19 cellular contexts compared by ENCODE assay signal in genomic region chr9:120696551-120697230, GRCh38. TPM values are rescaled to one million over a fixed set of nuclear protein-coding genes. Genes with fewer than 3 reads are reported as not detected.
DNase-seq lines count a peak whose midpoint lies in the region; TF ChIP-seq lines count a peak whose summit lies in the region.
"Had no signal": no experiment of that assay in that cellular context is flagged by ENCODE, and none has a peak within 500 bp of the region (broad histone marks: within the 10 kb centered on the region; RNA-seq: fewer than 3 reads in every experiment).

No MANE protein-coding gene starts in this region.

- no peak overlapping the region for H2AFZ ChIP-seq in mammary epithelial cell (ENCODE audit: low read depth, low read length)

- TF ChIP-seq CTCF in AG04450 (IDR thresholded peaks at IDR 0.05; ENCODE audit: low read depth, low read length) (no peak), HFFc6 (IDR thresholded peaks at IDR 0.05) (no peak), mammary epithelial cell (conservative IDR thresholded peaks at IDR 0.05 in 1 of 2, IDR thresholded peaks at IDR 0.05 in 1 of 2; ENCODE audit: extremely low read depth in 1 of 2, insufficient read depth in 1 of 2, low read depth in 1 of 2, low read length in 2 of 2) (no peak), GM10266 (IDR thresholded peaks at IDR 0.05; ENCODE audit: control insufficient read depth, insufficient read depth, low read depth, missing control alignments) (no peak), colonic mucosa (IDR thresholded peaks at IDR 0.05) (no peak)

- H3K36me3 ChIP-seq in mammary epithelial cell (ENCODE audit: insufficient read depth, low read length) (no peaks in the 10 kb centered on the region), mesendoderm (ENCODE audit: control insufficient read depth, insufficient read depth, low read length) (no peaks in the 10 kb centered on the region), colonic mucosa (no peaks in the 10 kb centered on the region)
- H3K36me3 ChIP-seq: right lobe of liver, vagina had no signal

- no peaks in the 10 kb centered on the region for H3K9me3 Mint-ChIP-seq in HFFc6
- H3K9me3 Mint-ChIP-seq: activated B cell treated with CpG ODN at 0.5 μM for 24 hours had no signal

- peak overlapping the region; percentile 53 for H3K27ac ChIP-seq in AG04450 (ENCODE audit: low read depth, low read length)
- no peak overlapping the region for H3K27ac ChIP-seq in mammary epithelial cell (ENCODE audit: insufficient read depth, low read depth, low read length)
- H3K27ac ChIP-seq in mesendoderm (ENCODE audit: low read depth, low read length): no peak overlapping the region
- H3K27ac ChIP-seq in colonic mucosa: no peak overlapping the region
- H3K27ac ChIP-seq: right lobe of liver, vagina had no signal

- CTCF ChIA-PET in AG04450 (lab: Charles Lee): interaction anchor here (1.2 kb wide), 1 partner anchor 424 kb away, joined by 4 read pairs; no protein-coding TSS in a partner anchor
- CTCF ChIA-PET in mammary epithelial cell (lab: Charles Lee; ENCODE audit: low non-redundant PET): no interaction called here

- 99% methylated on average over 3 of the region's 3 CpGs for WGBS in mammary epithelial cell (ENCODE audit: low coverage, missing lambda C conversion rate)
- no CpG with 5 or more reads among the region's 3 CpGs for WGBS in mesendoderm (ENCODE audit: extremely low coverage, insufficient coverage, low lambda C conversion rate)

- BruUV-seq in mammary epithelial cell (replicated peaks; lab: Mats Ljungman, UMichigan): no TSS peak

- H3K9ac ChIP-seq in mammary epithelial cell (ENCODE audit: insufficient read depth, low read length): no peak overlapping the region
- no peak overlapping the region for H3K9ac ChIP-seq in mesendoderm (ENCODE audit: low read length)
- H3K9ac ChIP-seq in colonic mucosa (ENCODE audit: low read depth in 2 of 2, low read length in 2 of 2): no peak overlapping the region

- dilution Hi-C loops in mammary epithelial cell (cut with HindIII; ENCODE audit: low sequenced_read_pairs): no loop called here

- no peaks in the 10 kb centered on the region; the same call in 1 of the 2 replicates for H3K27me3 Mint-ChIP-seq in HFFc6 (ENCODE audit: insufficient read depth)
- H3K27me3 Mint-ChIP-seq: activated B cell treated with CpG ODN at 0.5 μM for 24 hours had no signal

- H3K36me3 Mint-ChIP-seq in HFFc6 (ENCODE audit: low read depth): no peaks in the 10 kb centered on the region

- H3K4me1 Mint-ChIP-seq in HFFc6 (ENCODE audit: low read depth): peaks cover 62% of the 10 kb centered on the region

- DNase-seq in AG04450 (ENCODE audit: low read depth, low spot score): no peak
- DNase-seq in HFFc6: peak; percentile 18
- peak; percentile 40 for DNase-seq in mammary epithelial cell
- DNase-seq in kidney tubule cell (ENCODE audit: low spot score): peak; percentile 87
- no peak for DNase-seq in activated CD4-positive, alpha-beta T cell treated with anti-CD3 and anti-CD28 coated beads for 48 hours
- no peak for DNase-seq in GM10266 (ENCODE audit: extremely low spot score)
- DNase-seq in mesendoderm: no peak
- no peak for DNase-seq in colonic mucosa
- DNase-seq: activated B cell treated with CpG ODN at 0.5 μM for 24 hours, amniotic stem cell, glutamatergic neuron, NCI-H1092 treated with DMSO at 0.1 percent for 48 hours, NCI-H2107, NCI-H524, right lobe of liver, SIG-M5, T-helper 2 cell had no signal

- H3K79me1 ChIP-seq in mesendoderm (ENCODE audit: low read length): no peaks in the 10 kb centered on the region

- H2BK15ac ChIP-seq in mesendoderm (replicated peaks; ENCODE audit: low read depth): no peak overlapping the region

- H3K79me2 ChIP-seq in mammary epithelial cell (ENCODE audit: insufficient read depth, low read length): peaks cover 3% of the 10 kb centered on the region
- no peaks in the 10 kb centered on the region for H3K79me2 ChIP-seq in mesendoderm (ENCODE audit: control insufficient read depth, insufficient read depth, low read length)

- intact Hi-C loops in mammary epithelial cell (cut with micrococcal nuclease): no loop called here
- intact Hi-C loops in colonic mucosa (cut with DNase I): no loop called here

- H3K4me1 ChIP-seq in mammary epithelial cell (ENCODE audit: insufficient read depth, low read length) (no peaks in the 10 kb centered on the region), mesendoderm (ENCODE audit: control insufficient read depth, low read depth, low read length) (no peaks in the 10 kb centered on the region), colonic mucosa (peaks cover 7% of the 10 kb centered on the region)

- H3K4me3 ChIP-seq in AG04450 (ENCODE audit: low read depth, low read length) (no peak overlapping the region), mammary epithelial cell (replicated peaks in 1 of 3; ENCODE audit: insufficient read depth in 1 of 3, low read depth in 2 of 3, low read length in 3 of 3) (no peak overlapping the region), mesendoderm (ENCODE audit: low read length) (no peak overlapping the region), colonic mucosa (no peak overlapping the region)
- H3K4me3 ChIP-seq: K562, right lobe of liver, vagina had no signal

- H2AK5ac ChIP-seq in mesendoderm (ENCODE audit: low read length): no peak overlapping the region

- in situ Hi-C loops in mammary epithelial cell (cut with MboI; ENCODE audit: low sequenced_read_pairs in 2 of 2): no loop called here

- H3K4ac ChIP-seq in mesendoderm (ENCODE audit: low read depth, low read length): no peak overlapping the region

- POLR2A ChIA-PET in AG04450 (lab: Yijun Ruan, JAX): interaction anchor here (0.7 to 1.3 kb wide), 2 partner anchors 12 to 34 kb away, joined by 3 to 4 read pairs; no protein-coding TSS in a partner anchor

- H4K5ac ChIP-seq in mesendoderm (ENCODE audit: low read length): no peak overlapping the region

- no peak overlapping the region for H2BK120ac ChIP-seq in mesendoderm (ENCODE audit: low read depth, low read length)

- H3K4me3 Mint-ChIP-seq in HFFc6: peak overlapping the region; percentile 67
- H3K4me3 Mint-ChIP-seq: activated B cell treated with CpG ODN at 0.5 μM for 24 hours had no signal

- no peaks in the 10 kb centered on the region for H4K20me1 ChIP-seq in mammary epithelial cell (ENCODE audit: insufficient read depth, low read length)

- H3K23ac ChIP-seq in mesendoderm (ENCODE audit: low read length): no peak overlapping the region

- H3K27ac Mint-ChIP-seq in HFFc6: peak overlapping the region; percentile 74
- H3K27ac Mint-ChIP-seq: activated B cell treated with CpG ODN at 0.5 μM for 24 hours had no signal

- no peak overlapping the region for H3K18ac ChIP-seq in mesendoderm (ENCODE audit: low read length)

- no peaks in the 10 kb centered on the region for H3K9me3 ChIP-seq in AG04450 (ENCODE audit: control insufficient read depth, insufficient read depth, low read length)
- no peaks in the 10 kb centered on the region for H3K9me3 ChIP-seq in mammary epithelial cell (replicated peaks; ENCODE audit: insufficient read depth, low read length)
- no peaks in the 10 kb centered on the region for H3K9me3 ChIP-seq in colonic mucosa
- H3K9me3 ChIP-seq: right lobe of liver, vagina had no signal

- no peak overlapping the region for H4K8ac ChIP-seq in mesendoderm (ENCODE audit: low read depth, low read length)

- H2BK5ac ChIP-seq in mesendoderm (ENCODE audit: low read length): no peak overlapping the region

- no peaks in the 10 kb centered on the region for H3K27me3 ChIP-seq in AG04450 (ENCODE audit: control insufficient read depth, insufficient read depth, low read length)
- H3K27me3 ChIP-seq in mammary epithelial cell (ENCODE audit: insufficient read depth, low read length): no peaks in the 10 kb centered on the region
- peaks cover 6% of the 10 kb centered on the region for H3K27me3 ChIP-seq in mesendoderm (ENCODE audit: insufficient read depth, low read length, poor library complexity)
- H3K27me3 ChIP-seq in colonic mucosa: no peaks in the 10 kb centered on the region
- H3K27me3 ChIP-seq: right lobe of liver, vagina had no signal

- no peak overlapping the region for H3K4me2 ChIP-seq in mammary epithelial cell (ENCODE audit: insufficient read depth, low read depth, low read length)
- H3K4me2 ChIP-seq in mesendoderm (ENCODE audit: low read length): no peak overlapping the region

- no peak overlapping the region for H3K56ac ChIP-seq in mesendoderm (ENCODE audit: low read length)

RNA-seq across cellular contexts. Expression of gene MEGF9, which starts 17.6 kb away (rescaled TPM):
- polyA plus RNA-seq in AG04450 (2011; rRNA removed) (11.4 and 12.9 TPM in 2 replicates), mammary epithelial cell (4.8 TPM)
- 8.2 and 11.6 TPM in 2 replicates for polyA minus RNA-seq in AG04450 (2011; rRNA and poly(A)+ RNA removed)
- 1 to 10 TPM; 5.1 to 9.8 (median 8.8) TPM for total RNA-seq in HFFc6 (2021; fragmentation: NEBNext Ultra II Directional; extraction: Animal tissue kit (Norgen Biotek cat#: 25700))
- total RNA-seq in mammary epithelial cell (10 to 100 TPM; 10.9 to 31.5 TPM), colonic mucosa (1 to 10 TPM; 7.2 to 9.0 TPM)
- polyA minus RNA-seq in mammary epithelial cell: 9.0 TPM
- polyA plus RNA-seq in mesendoderm (2013, experiment 1 of 2): 1.4 TPM
- polyA plus RNA-seq in mesendoderm (2013, experiment 2 of 2): 1.4 TPM

Comparison
In these comparisons a context has a peak if more than half of its experiments do, and no peak if none do; other contexts are left out.
1. DNase-seq: peak in HFFc6 (single experiment), mammary epithelial cell (single experiment) and kidney tubule cell (single experiment); none in AG04450 (single experiment), activated CD4-positive, alpha-beta T cell treated with anti-CD3 and anti-CD28 coated beads for 48 hours (single experiment), GM10266 (single experiment), mesendoderm (single experiment) and colonic mucosa (single experiment).